In genomic region chr7:19051767-19052375, GRCh38 we compare ENCODE assay signal across 1 cellular context.
TF ChIP-seq lines count a peak whose summit lies in the region.

No MANE protein-coding gene starts in this region.

TF ChIP-seq in GM23338, 12 proteins besides CTCF, POLR2A, EP300 and RAD21 (continued from another document):
- TF ChIP-seq ZNF462 (CRISPR knock-in tag; IDR thresholded peaks at IDR 0.05): no peak
- no peak for TF ChIP-seq ZNF114 (CRISPR knock-in tag; IDR thresholded peaks at IDR 0.05)
- no peak for TF ChIP-seq ZNF331 (CRISPR knock-in tag; IDR thresholded peaks at IDR 0.05; ENCODE audit: low read depth)
- TF ChIP-seq JUNB (IDR thresholded peaks at IDR 0.05; ENCODE audit: unreplicated experiment): no peak
- no peak for TF ChIP-seq ETS1 (IDR thresholded peaks at IDR 0.05)
- TF ChIP-seq EZH2phosphoT487 (IDR thresholded peaks at IDR 0.05; ENCODE audit: unreplicated experiment): no peak
